10 cellular contexts compared by ENCODE assay signal in genomic region chr15:90376789-90377188, GRCh38. TPM values are rescaled to one million over a fixed set of nuclear protein-coding genes. Genes with fewer than 3 reads are reported as not detected.
A peak's percentile ranks its signal among the peaks of the same experiment; 100 is the strongest.
DNase-seq lines count a peak whose midpoint lies in the region; ATAC-seq and TF ChIP-seq lines count a peak whose summit lies in the region.
"Had no signal": no experiment of that assay in that cellular context is flagged by ENCODE, and none has a peak within 500 bp of the region (broad histone marks: within the 10 kb centered on the region; RNA-seq: fewer than 3 reads in every experiment).

No MANE protein-coding gene starts in this region.

- no TSS peak for BruUV-seq in mammary epithelial cell (replicated peaks; lab: Mats Ljungman, UMichigan)

- no peak overlapping the region for H3K27ac ChIP-seq in DOHH2 (ENCODE audit: low read depth, low read length)
- H3K27ac ChIP-seq in mammary epithelial cell (ENCODE audit: insufficient read depth, low read depth, low read length): no peak overlapping the region

- no peaks in the 10 kb centered on the region for H3K9me2 ChIP-seq in DOHH2 (replicated peaks; ENCODE audit: control insufficient read depth, low read length)

- H3K27ac Mint-ChIP-seq in activated naive CD4-positive, alpha-beta T cell treated with anti-CD3 and anti-CD28 coated beads, Interleukin-2, amount 50 U/mL, for 72 hours: peak overlapping the region; percentile 90 to 98

- TF ChIP-seq CTCF in DOHH2 (IDR thresholded peaks at IDR 0.05; ENCODE audit: low read depth, low read length, poor library complexity, severe bottlenecking) (no peak), mammary epithelial cell (conservative IDR thresholded peaks at IDR 0.05 in 1 of 2, IDR thresholded peaks at IDR 0.05 in 1 of 2; ENCODE audit: extremely low read depth in 1 of 2, insufficient read depth in 1 of 2, low read depth in 1 of 2, low read length in 2 of 2) (no peak)

- H3K27me3 ChIP-seq in DOHH2 (ENCODE audit: control insufficient read depth, low read length): no peaks in the 10 kb centered on the region
- H3K27me3 ChIP-seq in mammary epithelial cell (ENCODE audit: insufficient read depth, low read length): no peaks in the 10 kb centered on the region

- H3K4me2 ChIP-seq in DOHH2 (ENCODE audit: low read length) (peak overlapping the region; percentile 21; the same call in 1 of the 2 replicates), mammary epithelial cell (ENCODE audit: insufficient read depth, low read depth, low read length) (no peak overlapping the region)

- H4K20me1 ChIP-seq in DOHH2 (ENCODE audit: control insufficient read depth, insufficient read depth, low read depth, low read length): no peaks in the 10 kb centered on the region
- no peaks in the 10 kb centered on the region for H4K20me1 ChIP-seq in mammary epithelial cell (ENCODE audit: insufficient read depth, low read length)

- in situ Hi-C loops in mammary epithelial cell (cut with MboI; ENCODE audit: low sequenced_read_pairs in 2 of 2): no loop called here

- dilution Hi-C loops in mammary epithelial cell (cut with HindIII; ENCODE audit: low sequenced_read_pairs): loop anchor here (5.0 kb wide), 1 partner anchor 61 kb away; no protein-coding TSS in a partner anchor

- CTCF ChIA-PET in mammary epithelial cell (lab: Charles Lee; ENCODE audit: low non-redundant PET): no interaction called here

- peak; percentile 74 for DNase-seq in UCSD-AML1 (lab: John Stamatoyannopoulos, UW; ENCODE audit: unreplicated experiment)
- DNase-seq in activated naive CD4-positive, alpha-beta T cell treated with anti-CD3 and anti-CD28 coated beads, Interleukin-2, amount 50 U/mL, for 72 hours (ENCODE audit: low spot score in 2 of 2): peak; percentile 19 to 72
- peak; percentile 33 for DNase-seq in stimulated activated CD4-positive, alpha-beta T cell treated with anti-CD3 and anti-CD28 coated beads, Interleukin-2, amount 100 ng/mL, for 4 hours (ENCODE audit: low read depth)
- no peak for DNase-seq in HUDEP-2 (lab: John Stamatoyannopoulos, UW; ENCODE audit: unreplicated experiment in 76 of 76)
- no peak for DNase-seq in mammary epithelial cell
- DNase-seq in RKO (ENCODE audit: low spot score): no peak
- DNase-seq: PC-3, retina had no signal

- H3K36me3 ChIP-seq in DOHH2 (ENCODE audit: control insufficient read depth, low read length): no peaks in the 10 kb centered on the region
- no peaks in the 10 kb centered on the region for H3K36me3 ChIP-seq in mammary epithelial cell (ENCODE audit: insufficient read depth, low read length)

- peaks cover 38 to 62% of the 10 kb centered on the region in 2 donors for H3K36me3 Mint-ChIP-seq in activated naive CD4-positive, alpha-beta T cell treated with anti-CD3 and anti-CD28 coated beads, Interleukin-2, amount 50 U/mL, for 72 hours

- H3K79me2 ChIP-seq in DOHH2 (ENCODE audit: control insufficient read depth, low read length): no peaks in the 10 kb centered on the region
- H3K79me2 ChIP-seq in mammary epithelial cell (ENCODE audit: insufficient read depth, low read length): no peaks in the 10 kb centered on the region

- H3K4me1 ChIP-seq in DOHH2 (ENCODE audit: control insufficient read depth, low read length): peaks cover 9% of the 10 kb centered on the region
- H3K4me1 ChIP-seq in mammary epithelial cell (ENCODE audit: insufficient read depth, low read length): no peaks in the 10 kb centered on the region

- H3K9ac ChIP-seq in mammary epithelial cell (ENCODE audit: insufficient read depth, low read length): no peak overlapping the region

- H3F3A ChIP-seq in DOHH2 (ENCODE audit: control insufficient read depth, insufficient read depth): no peaks in the 10 kb centered on the region; the same call in 1 of the 2 replicates

- H2AFZ ChIP-seq in mammary epithelial cell (ENCODE audit: low read depth, low read length): no peak overlapping the region

- ATAC-seq in activated naive CD4-positive, alpha-beta T cell treated with anti-CD3 and anti-CD28 coated beads, Interleukin-2, amount 50 U/mL, for 72 hours: peak; percentile 64 to 94
- ATAC-seq in GM21367 (IDR thresholded peaks at IDR 0.05; ENCODE audit: unreplicated experiment): no peak
- ATAC-seq: PC-3 had no signal

- 86% methylated on average over 6 of the region's 6 CpGs for WGBS in mammary epithelial cell (ENCODE audit: low coverage, missing lambda C conversion rate)

- peaks cover 34 to 36% of the 10 kb centered on the region in 2 donors for H3K9me3 Mint-ChIP-seq in activated naive CD4-positive, alpha-beta T cell treated with anti-CD3 and anti-CD28 coated beads, Interleukin-2, amount 50 U/mL, for 72 hours

- H3K4me3 ChIP-seq in DOHH2 (ENCODE audit: low read length) (peak overlapping the region; percentile 19), mammary epithelial cell (replicated peaks in 1 of 3; ENCODE audit: insufficient read depth in 1 of 3, low read depth in 2 of 3, low read length in 3 of 3) (no peak overlapping the region)

- intact Hi-C loops in mammary epithelial cell (cut with micrococcal nuclease): no loop called here

- H3K9me3 ChIP-seq in DOHH2 (ENCODE audit: control insufficient read depth, insufficient read depth, low read length) (peaks cover 22% of the 10 kb centered on the region), mammary epithelial cell (replicated peaks; ENCODE audit: insufficient read depth, low read length) (peaks cover 4% of the 10 kb centered on the region)

RNA-seq across cellular contexts. Expression of gene IQGAP1, which starts 11.3 kb away (rescaled TPM):
- total RNA-seq in activated naive CD4-positive, alpha-beta T cell treated with anti-CD3 and anti-CD28 coated beads, Interleukin-2, amount 50 U/mL, for 72 hours: 100 to 1,000 TPM; 185 to 192 TPM
- 100 to 1,000 TPM; 247 to 272 TPM for total RNA-seq in mammary epithelial cell
- polyA plus RNA-seq in mammary epithelial cell: 131 TPM
- 618 TPM for polyA minus RNA-seq in mammary epithelial cell

RNA-seq across cellular contexts. Expression of gene ZNF774, which starts 24.7 kb away (rescaled TPM):
- under 1 TPM; 0.50 to 0.99 TPM for total RNA-seq in activated naive CD4-positive, alpha-beta T cell treated with anti-CD3 and anti-CD28 coated beads, Interleukin-2, amount 50 U/mL, for 72 hours
- 1 to 10 TPM; 5.7 to 6.0 TPM for total RNA-seq in mammary epithelial cell
- 2.2 TPM for polyA plus RNA-seq in mammary epithelial cell
- 2.8 TPM for polyA minus RNA-seq in mammary epithelial cell

Comparison
In these comparisons a context has a peak if more than half of its experiments do, and no peak if none do; other contexts are left out.
1. DNase-seq: peak in UCSD-AML1 (single experiment), activated naive CD4-positive, alpha-beta T cell treated with anti-CD3 and anti-CD28 coated beads, Interleukin-2, amount 50 U/mL, for 72 hours (2 of 2) and stimulated activated CD4-positive, alpha-beta T cell treated with anti-CD3 and anti-CD28 coated beads, Interleukin-2, amount 100 ng/mL, for 4 hours (single experiment); none in HUDEP-2 (0 of 76), mammary epithelial cell (single experiment) and RKO (single experiment).